8 cellular contexts compared by ENCODE assay signal in the genomic region with DNA sequence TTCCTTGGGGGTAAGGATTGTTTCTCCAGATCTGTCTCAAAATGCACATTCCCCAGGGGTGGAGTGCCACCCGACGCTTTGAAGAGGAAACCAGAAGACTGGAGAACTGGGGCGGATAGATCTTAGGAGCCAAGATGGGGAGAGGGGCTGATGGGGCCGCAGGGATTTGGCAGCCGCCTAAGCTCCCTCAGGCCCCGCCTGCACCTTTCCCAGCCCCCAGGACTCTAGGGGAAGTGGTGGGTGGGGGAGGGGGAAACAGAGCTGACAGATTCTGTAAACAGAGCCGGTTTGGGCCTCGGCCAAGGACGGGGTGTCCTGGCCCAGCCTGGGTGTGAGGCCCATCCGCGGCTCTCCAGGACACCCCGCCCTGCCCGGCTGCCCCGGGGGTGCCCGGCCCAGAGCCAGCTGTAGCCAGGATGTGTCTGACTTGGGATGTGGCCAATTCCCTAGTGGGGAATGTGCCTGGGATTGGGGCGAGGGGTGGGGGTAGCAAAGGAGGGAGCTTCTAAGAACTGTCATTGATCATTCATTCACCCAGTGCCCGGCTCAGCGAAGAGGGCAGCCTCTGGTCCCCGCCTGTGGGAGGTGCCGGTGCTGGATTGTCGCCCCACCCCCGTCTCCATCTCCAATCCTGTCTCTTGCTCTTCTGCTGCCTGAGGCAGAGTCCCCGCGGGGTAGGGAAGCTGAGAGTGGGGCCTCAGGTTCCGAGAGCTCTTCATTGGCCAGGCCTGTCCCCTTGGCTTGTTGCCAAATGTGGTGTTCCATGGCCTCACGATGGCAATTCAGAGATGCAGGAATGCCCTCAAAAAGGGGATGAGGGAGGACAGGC. TPM values are rescaled to one million over a fixed set of nuclear protein-coding genes. Genes with fewer than 3 reads are reported as not detected.
A peak's percentile ranks its signal among the peaks of the same experiment; 100 is the strongest.
DNase-seq lines count a peak whose midpoint lies in the region; TF ChIP-seq lines count a peak whose summit lies in the region.

No MANE protein-coding gene starts in this region.

- peak overlapping the region; percentile 66 for H3K4me3 ChIP-seq in GM23248
- H3K4me3 ChIP-seq in SU-DHL-6 (ENCODE audit: insufficient read depth, low read length, poor library complexity, severe bottlenecking), result no peak overlapping the region
- peak overlapping the region; percentile 64 to 68 for H3K4me3 ChIP-seq in ascending aorta
- H3K4me3 ChIP-seq in left ventricle myocardium inferior, result peak overlapping the region; percentile 70

- peaks cover 15% of the 10 kb centered on the region for H3F3A ChIP-seq in GM23248 (ENCODE audit: insufficient read depth)
- H3F3A ChIP-seq in SU-DHL-6 (ENCODE audit: insufficient read depth), result no peaks in the 10 kb centered on the region

- no peak for TF ChIP-seq CTCF in SU-DHL-6 (IDR thresholded peaks at IDR 0.05; ENCODE audit: insufficient read depth, low read length, poor library complexity, severe bottlenecking)
- no peak for TF ChIP-seq CTCF in ascending aorta (IDR thresholded peaks at IDR 0.05)
- no peak for TF ChIP-seq CTCF in left ventricle myocardium inferior (IDR thresholded peaks at IDR 0.05; ENCODE audit: borderline replicate concordance)

- intact Hi-C loops in ascending aorta (cut with DNase I), result loop anchor here (1.0 to 2.0 kb wide), 2 partner anchors 36 to 59 kb away; a partner anchor contains a TSS
- intact Hi-C loops in left ventricle myocardium inferior (cut with micrococcal nuclease), result loop anchor here (5.0 kb wide), 1 partner anchor 54 kb away; a partner anchor contains a TSS
- intact Hi-C loops in posterior cingulate gyrus (cut with DNase I), result loop anchor here (1.0 to 5.0 kb wide), 3 partner anchors 54 to 94 kb away; a partner anchor contains a TSS

- H4K20me1 ChIP-seq in GM23248 (ENCODE audit: insufficient read depth) (no peaks in the 10 kb centered on the region), SU-DHL-6 (ENCODE audit: low read depth, low read length) (no peaks in the 10 kb centered on the region)

- 2 to 4% methylated on average over 19 to 26 of the region's 26 CpGs for WGBS in GM23248 (ENCODE audit: low coverage in 1 of 2, low lambda C conversion rate in 2 of 2, missing lambda C conversion rate in 2 of 2), 2 experiments

- H3K27me3 ChIP-seq in GM23248 (replicated peaks; ENCODE audit: insufficient read depth) (no peaks in the 10 kb centered on the region), SU-DHL-6 (ENCODE audit: low read length) (no peaks in the 10 kb centered on the region), ascending aorta (no peaks in the 10 kb centered on the region), left ventricle myocardium inferior (ENCODE audit: low read depth) (no peaks in the 10 kb centered on the region)

- H3K27ac ChIP-seq in GM23248, result peak overlapping the region; percentile 84
- H3K27ac ChIP-seq in SU-DHL-6 (ENCODE audit: low read depth, low read length), result no peak overlapping the region
- peak overlapping the region; percentile 94 to 98 for H3K27ac ChIP-seq in ascending aorta
- peak overlapping the region; percentile 100 for H3K27ac ChIP-seq in left ventricle myocardium inferior (replicated peaks)

- no peaks in the 10 kb centered on the region for H3K9me2 ChIP-seq in GM23248 (ENCODE audit: insufficient read depth)
- no peaks in the 10 kb centered on the region for H3K9me2 ChIP-seq in SU-DHL-6 (replicated peaks; ENCODE audit: insufficient read depth, low read length)

- peak; percentile 27 for DNase-seq in DMS153 treated with DMSO at 0.1 percent for 48 hours (lab: John Stamatoyannopoulos, UW; ENCODE audit: unreplicated experiment)
- peak; percentile 77 for DNase-seq in GM23248
- peak; percentile 23 for DNase-seq in NCI-H1092 (lab: John Stamatoyannopoulos, UW)
- peak; percentile 84 to 98 for DNase-seq in ascending aorta (ENCODE audit: low spot score in 2 of 2)
- DNase-seq in left ventricle myocardium inferior, result peak; percentile 99
- DNase-seq in posterior cingulate gyrus, result peak; percentile 64 to 97 (median 89)
- DNase-seq in NK-92 (lab: John Stamatoyannopoulos, UW; ENCODE audit: unreplicated experiment), result no peak

- H2AFZ ChIP-seq in GM23248, result peak overlapping the region; percentile 83
- peak overlapping the region; percentile 44 for H2AFZ ChIP-seq in SU-DHL-6 (ENCODE audit: low read depth, low read length, severe bottlenecking)

- H3K4me2 ChIP-seq in GM23248 (ENCODE audit: unreplicated experiment) (peak overlapping the region; percentile 81), SU-DHL-6 (ENCODE audit: low read depth, low read length, poor library complexity, severe bottlenecking) (peak overlapping the region; percentile 39)

- H3K79me2 ChIP-seq in GM23248 (ENCODE audit: insufficient read depth) (no peaks in the 10 kb centered on the region), SU-DHL-6 (ENCODE audit: insufficient read depth, low read length) (no peaks in the 10 kb centered on the region)

- H3K4me1 ChIP-seq in GM23248 (ENCODE audit: insufficient read depth), result peaks cover 19% of the 10 kb centered on the region
- peaks cover 6 to 22% of the 10 kb centered on the region in 2 donors for H3K4me1 ChIP-seq in ascending aorta
- peaks cover 47% of the 10 kb centered on the region for H3K4me1 ChIP-seq in left ventricle myocardium inferior

- H3K36me3 ChIP-seq in GM23248 (ENCODE audit: low read depth), result no peaks in the 10 kb centered on the region
- no peaks in the 10 kb centered on the region for H3K36me3 ChIP-seq in SU-DHL-6 (ENCODE audit: low read length)
- no peaks in the 10 kb centered on the region for H3K36me3 ChIP-seq in ascending aorta
- no peaks in the 10 kb centered on the region for H3K36me3 ChIP-seq in left ventricle myocardium inferior

- no peaks in the 10 kb centered on the region for H3K9me3 ChIP-seq in GM23248 (ENCODE audit: low read depth)
- no peaks in the 10 kb centered on the region for H3K9me3 ChIP-seq in SU-DHL-6 (ENCODE audit: insufficient read depth, low read length)
- H3K9me3 ChIP-seq in ascending aorta, result no peaks in the 10 kb centered on the region
- H3K9me3 ChIP-seq in left ventricle myocardium inferior (replicated peaks), result no peaks in the 10 kb centered on the region

- in situ Hi-C loops in GM23248 (cut with MboI), result no loop called here

- H3K9ac ChIP-seq in GM23248 (peak overlapping the region; percentile 79), SU-DHL-6 (ENCODE audit: low read length) (no peak overlapping the region)

RNA-seq across cellular contexts. Expression of a gene that starts 54.8 kb away (rescaled TPM):
- total RNA-seq in GM23248 (2014; rRNA removed; shearing (Covaris generic)), result 22.1 and 26.0 TPM in 2 replicates
- polyA plus RNA-seq in GM23248 (2016; fragmentation: Nextera tagmentation; extraction: Ambion mirVana), result 36.1 and 39.9 TPM in 2 replicates
- total RNA-seq in ascending aorta (6.0 TPM), left ventricle myocardium inferior (39.6 TPM)

RNA-seq across cellular contexts. Expression of a gene that starts 59.0 kb away (rescaled TPM):
- 18.0 and 20.9 TPM in 2 replicates for total RNA-seq in GM23248 (2014; rRNA removed; shearing (Covaris generic))
- 7.1 and 8.0 TPM in 2 replicates for polyA plus RNA-seq in GM23248 (2016; fragmentation: Nextera tagmentation; extraction: Ambion mirVana)
- 70.9 TPM for total RNA-seq in ascending aorta
- 26.3 TPM for total RNA-seq in left ventricle myocardium inferior
